ENCODE assay signal across 23 cellular contexts in the genomic region with DNA sequence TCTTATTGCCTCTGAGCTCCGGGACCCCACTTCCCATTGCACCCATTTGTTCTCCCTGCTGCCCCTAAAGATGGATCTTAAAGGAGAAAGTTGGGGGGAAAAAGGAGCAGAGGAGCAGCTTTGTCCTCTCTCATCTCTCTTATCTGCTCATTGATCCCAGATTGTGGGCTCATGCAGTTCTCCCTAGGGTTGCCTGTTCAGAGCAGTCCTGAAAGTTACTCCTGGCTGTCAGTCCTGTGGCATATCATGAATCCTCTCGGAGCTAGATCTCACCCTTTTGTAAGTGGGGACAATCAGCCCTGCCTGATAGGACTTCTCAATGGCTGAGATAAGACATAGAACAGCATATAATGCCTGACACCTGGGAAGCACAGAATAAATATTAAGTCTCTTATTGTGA.
DNase-seq lines count a peak whose midpoint lies in the region; ATAC-seq, FAIRE-seq and TF ChIP-seq lines count a peak whose summit lies in the region.
"Had no signal": no experiment of that assay in that cellular context is flagged by ENCODE, and none has a peak within 500 bp of the region (broad histone marks: within the 10 kb centered on the region; RNA-seq: fewer than 3 reads in every experiment).

No MANE protein-coding gene starts in this region.

- H2AFZ ChIP-seq in HCT116 (ENCODE audit: low read depth, low read length, poor library complexity, severe bottlenecking) (peak overlapping the region; percentile 36), keratinocyte (ENCODE audit: control insufficient read depth, low read length) (no peak overlapping the region), trophoblast cell (ENCODE audit: insufficient read depth, low read length, poor library complexity) (no peak overlapping the region)

- H3K23ac ChIP-seq in trophoblast cell (ENCODE audit: low read length), result no peak overlapping the region

- no peaks in the 10 kb centered on the region for H3K9me1 ChIP-seq in keratinocyte (ENCODE audit: control insufficient read depth, extremely low read depth, insufficient read depth, low read length)

- RAD21 ChIA-PET in HCT116 (lab: Charles Lee; ENCODE audit: low non-redundant PET in 1 of 2, low total read pairs in 2 of 2, uncharacterized antibody in 2 of 2, unreplicated experiment in 2 of 2), result no interaction called here

- H2BK5ac ChIP-seq in trophoblast cell (ENCODE audit: low read depth, low read length, poor library complexity), result no peak overlapping the region

- CTCF ChIA-PET in HCT116 (lab: Charles Lee), result no interaction called here

- H3K27me3 ChIP-seq in HCT116 (ENCODE audit: insufficient read depth, low read length) (no peaks in the 10 kb centered on the region), RWPE2 (ENCODE audit: insufficient read depth, poor library complexity, severe bottlenecking) (no peaks in the 10 kb centered on the region), keratinocyte (ENCODE audit: control insufficient read depth, extremely low read depth, insufficient read depth, low read length) (no peaks in the 10 kb centered on the region), trophoblast cell (ENCODE audit: insufficient read depth, low read length) (no peaks in the 10 kb centered on the region)

- POLR2A ChIA-PET in HCT116 (lab: Charles Lee), result no interaction called here

- no peak overlapping the region for H3K4me2 ChIP-seq in HCT116 (ENCODE audit: low read length)
- H3K4me2 ChIP-seq in keratinocyte (ENCODE audit: control insufficient read depth, extremely low read depth, insufficient read depth, low read depth, low read length), result peak overlapping the region; percentile 6
- no peak overlapping the region for H3K4me2 ChIP-seq in trophoblast cell (ENCODE audit: low read length)
- H3K4me2 ChIP-seq: KMS-11 had no signal

- H2BK120ac ChIP-seq in trophoblast cell (ENCODE audit: insufficient read depth, low read length, poor library complexity), result no peak overlapping the region

- no peak overlapping the region for H3K4ac ChIP-seq in trophoblast cell (ENCODE audit: low read depth, low read length)

- H3K4me1 ChIP-seq in HCT116 (ENCODE audit: control insufficient read depth in 1 of 2, insufficient read depth in 2 of 2, low read length in 2 of 2) (peaks cover 5 to 36% of the 10 kb centered on the region in 2 experiments; a peak in 2 of 4 replicates), RWPE2 (ENCODE audit: insufficient read depth, poor library complexity, severe bottlenecking) (peaks cover 29% of the 10 kb centered on the region), keratinocyte (ENCODE audit: control insufficient read depth, extremely low read depth, insufficient read depth, low read length) (peaks cover 34% of the 10 kb centered on the region), trophoblast cell (ENCODE audit: control insufficient read depth in 1 of 2, insufficient read depth in 2 of 2, low read length in 2 of 2) (peaks cover 3 to 12% of the 10 kb centered on the region in 2 experiments)

- no peaks in the 10 kb centered on the region for H4K20me1 ChIP-seq in HCT116 (ENCODE audit: insufficient read depth)
- H4K20me1 ChIP-seq in keratinocyte (ENCODE audit: control insufficient read depth, extremely low read depth, insufficient read depth, low read length), result no peaks in the 10 kb centered on the region

- H3K9ac ChIP-seq in HCT116 (ENCODE audit: low read length) (no peak overlapping the region), keratinocyte (ENCODE audit: control insufficient read depth, extremely low read depth, insufficient read depth, low read length) (no peak overlapping the region), trophoblast cell (ENCODE audit: low read length) (no peak overlapping the region)
- H3K9ac ChIP-seq: KMS-11 had no signal

- no peak overlapping the region for H4K8ac ChIP-seq in trophoblast cell (ENCODE audit: low read depth, low read length)

- H4K91ac ChIP-seq in trophoblast cell (ENCODE audit: low read depth, low read length), result no peak overlapping the region

- peaks cover 4% of the 10 kb centered on the region for H3K79me1 ChIP-seq in trophoblast cell (ENCODE audit: low read length)

- no peak overlapping the region for H3K14ac ChIP-seq in trophoblast cell (ENCODE audit: low read length)

- no peak for TF ChIP-seq POLR2A in HCT116 (IDR thresholded peaks at IDR 0.05; ENCODE audit: borderline replicate concordance, extremely low read depth, insufficient read depth, insufficient read length)

- H3K9me3 ChIP-seq in HCT116 (ENCODE audit: control insufficient read depth in 1 of 2, insufficient read depth in 1 of 2, low read depth in 1 of 2, low read length in 2 of 2) (no peaks in the 10 kb centered on the region), RWPE2 (ENCODE audit: severe bottlenecking) (no peaks in the 10 kb centered on the region), keratinocyte (ENCODE audit: control insufficient read depth, low read depth, low read length) (no peaks in the 10 kb centered on the region), trophoblast cell (ENCODE audit: insufficient read depth, low read depth, low read length) (no peaks in the 10 kb centered on the region)

- ATAC-seq in HCT116 (no peak), RWPE2 (ENCODE audit: low read depth) (no peak), GM19452 (IDR thresholded peaks at IDR 0.05; ENCODE audit: unreplicated experiment) (no peak)
- ATAC-seq: Panc1 had no signal

- H3K4me3 ChIP-seq in HCT116 (replicated peaks in 1 of 2; ENCODE audit: low read depth in 1 of 2, low read length in 2 of 2) (no peak overlapping the region), RWPE2 (ENCODE audit: severe bottlenecking) (no peak overlapping the region), keratinocyte (ENCODE audit: control insufficient read depth in 2 of 3, extremely low read depth in 1 of 3, insufficient read depth in 2 of 3, low read depth in 1 of 3, low read length in 3 of 3) (no peak overlapping the region), trophoblast cell (ENCODE audit: low read depth, low read length) (no peak overlapping the region)

- H3K36me3 ChIP-seq in HCT116 (ENCODE audit: control insufficient read depth in 1 of 2, insufficient read depth in 2 of 2, low read length in 2 of 2) (no peaks in the 10 kb centered on the region), RWPE2 (ENCODE audit: low read depth) (no peaks in the 10 kb centered on the region), keratinocyte (ENCODE audit: control insufficient read depth in 2 of 2, extremely low read depth in 1 of 2, insufficient read depth in 2 of 2, low read length in 2 of 2) (no peaks in the 10 kb centered on the region), trophoblast cell (ENCODE audit: control insufficient read depth in 1 of 2, insufficient read depth in 2 of 2, low read length in 2 of 2) (no peaks in the 10 kb centered on the region)

- H3K18ac ChIP-seq in trophoblast cell (ENCODE audit: low read length), result no peak overlapping the region

- H3K79me2 ChIP-seq in HCT116 (ENCODE audit: insufficient read depth, low read length) (no peaks in the 10 kb centered on the region), keratinocyte (ENCODE audit: control insufficient read depth, insufficient read depth, low read length) (no peaks in the 10 kb centered on the region), trophoblast cell (ENCODE audit: control insufficient read depth, insufficient read depth, low read length, poor library complexity) (no peaks in the 10 kb centered on the region)

- DNase-seq in HCT116 (ENCODE audit: low read depth, low spot score), result no peak
- DNase-seq in RWPE2 (ENCODE audit: low spot score), result no peak
- no peak for DNase-seq in keratinocyte (ENCODE audit: low read depth, low spot score)
- no peak for DNase-seq in trophoblast cell
- no peak for DNase-seq in RPMI8226
- no peak for DNase-seq in SW 1271 (lab: John Stamatoyannopoulos, UW)
- DNase-seq in HuH-7 (ENCODE audit: low spot score), result no peak
- DNase-seq: CD8-positive, alpha-beta memory T cell; DMS 273 treated with DMSO at 0.1 percent for 48 hours; DMS79; GDM1; NCI-H1048; NCI-H1436; NCI-H187; NCI-H2081 treated with DMSO at 0.1 percent for 48 hours; NCI-H2171; NCI-H510A; NCI-H69; SIG-M5 had no signal

- no peak overlapping the region for H2AK5ac ChIP-seq in trophoblast cell (ENCODE audit: low read length)

- H3K27ac ChIP-seq in HCT116 (ENCODE audit: low read depth, low read length), result no peak overlapping the region
- peak overlapping the region; percentile 27 for H3K27ac ChIP-seq in RWPE2 (ENCODE audit: poor library complexity, severe bottlenecking)
- H3K27ac ChIP-seq in keratinocyte (ENCODE audit: control insufficient read depth, insufficient read depth, low read length), result no peak overlapping the region
- peak overlapping the region; percentile 12 for H3K27ac ChIP-seq in trophoblast cell (ENCODE audit: low read depth, low read length)
- H3K27ac ChIP-seq: KMS-11 had no signal

- no peaks in the 10 kb centered on the region for H3K9me2 ChIP-seq in HCT116 (ENCODE audit: insufficient read depth)

- no peak overlapping the region for H2BK12ac ChIP-seq in trophoblast cell (ENCODE audit: low read length)

- no TSS peak for BruUV-seq in HCT116 (replicated peaks; lab: Mats Ljungman, UMichigan)

- TF ChIP-seq CTCF in HCT116 (IDR thresholded peaks at IDR 0.05 in 2 of 3, conservative IDR thresholded peaks at IDR 0.05 in 1 of 3; ENCODE audit: borderline replicate concordance in 1 of 3, insufficient read depth in 1 of 3, low read depth in 2 of 3, low read length in 2 of 3), result no peak
- TF ChIP-seq CTCF in RWPE2 (IDR thresholded peaks at IDR 0.05; ENCODE audit: poor library complexity, severe bottlenecking), result no peak
- no peak for TF ChIP-seq CTCF in keratinocyte (optimal IDR thresholded peaks at IDR 0.05 in 1 of 3, IDR thresholded peaks at IDR 0.05 in 1 of 3, conservative IDR thresholded peaks at IDR 0.05 in 1 of 3; ENCODE audit: extremely low read depth in 1 of 3, insufficient read depth in 2 of 3, low read length in 3 of 3)

- peak; percentile 17 for FAIRE-seq in keratinocyte (lab: Jason Lieb, UNC)
- FAIRE-seq: GM12891 had no signal

- WGBS in trophoblast cell (ENCODE audit: extremely low coverage, insufficient coverage, insufficient read length), result no CpG with 5 or more reads among the region's 2 CpGs

- dilution Hi-C loops in keratinocyte (cut with MboI; ENCODE audit: extremely low pct_ligation_motif_present, low sequenced_read_pairs), result no loop called here

- no peak overlapping the region for H4K12ac ChIP-seq in trophoblast cell (ENCODE audit: low read depth, low read length)

- no peak for TF ChIP-seq RAD21 in HCT116 (IDR thresholded peaks at IDR 0.05; ENCODE audit: low read depth)

- intact Hi-C loops in HCT116 (cut with micrococcal nuclease), result no loop called here

TF ChIP-seq in HCT116, 20 proteins besides CTCF, POLR2A, EP300 and RAD21:
- TF ChIP-seq ZNF274 (IDR thresholded peaks at IDR 0.05; ENCODE audit: low read depth, low read length) (no peak), POLR2AphosphoS5 (IDR thresholded peaks at IDR 0.05; ENCODE audit: low read depth, low read length) (no peak), EZH2phosphoT487 (IDR thresholded peaks at IDR 0.05; ENCODE audit: borderline replicate concordance) (no peak)

Comparison
In these comparisons a context has a peak if more than half of its experiments do, and no peak if none do; other contexts are left out.
1. H3K27ac ChIP-seq: peak in RWPE2 (single experiment) and trophoblast cell (single experiment); none in HCT116 (single experiment) and keratinocyte (single experiment).